In genomic region chr6:142947702-142948480, GRCh38 we compare ENCODE assay signal across 8 cellular contexts. TPM values are rescaled to one million over a fixed set of nuclear protein-coding genes. Genes with fewer than 3 reads are reported as not detected.
DNase-seq lines count a peak whose midpoint lies in the region; ATAC-seq and TF ChIP-seq lines count a peak whose summit lies in the region.

No MANE protein-coding gene starts in this region.

- peaks cover 14% of the 10 kb centered on the region for H3K4me1 Mint-ChIP-seq in activated T-helper 17 cell treated with anti-CD3 and anti-CD28 coated beads, Interleukin-2, amount 50 U/mL, for 72 hours
- peaks cover 36% of the 10 kb centered on the region for H3K4me1 Mint-ChIP-seq in stimulated activated memory B cell treated with anti-CD40 and anti-IgM and Interleukin-4, amounts not matched to agents 10 μg/mL and 1 μg/mL and 100 μg/mL, for 72 hours

- peak; percentile 21 for ATAC-seq in GM19463 (IDR thresholded peaks at IDR 0.05; ENCODE audit: unreplicated experiment)
- ATAC-seq in HG03460 (IDR thresholded peaks at IDR 0.05; ENCODE audit: unreplicated experiment) = peak; percentile 26
- peak; percentile 18 for ATAC-seq in activated T-helper 17 cell treated with anti-CD3 and anti-CD28 coated beads, Interleukin-2, amount 50 U/mL, for 72 hours (replicated peaks)
- ATAC-seq in stimulated activated memory B cell treated with anti-CD40 and anti-IgM and Interleukin-4, amounts not matched to agents 10 μg/mL and 1 μg/mL and 100 μg/mL, for 72 hours = no peak

- TF ChIP-seq CTCF in BE2C (IDR thresholded peaks at IDR 0.05; ENCODE audit: low read depth, low read length) = no peak

- H3K27ac Mint-ChIP-seq in activated T-helper 17 cell treated with anti-CD3 and anti-CD28 coated beads, Interleukin-2, amount 50 U/mL, for 72 hours = peak overlapping the region; percentile 100
- peak overlapping the region; percentile 92 for H3K27ac Mint-ChIP-seq in stimulated activated memory B cell treated with anti-CD40 and anti-IgM and Interleukin-4, amounts not matched to agents 10 μg/mL and 1 μg/mL and 100 μg/mL, for 72 hours

- H3K4me3 Mint-ChIP-seq in activated T-helper 17 cell treated with anti-CD3 and anti-CD28 coated beads, Interleukin-2, amount 50 U/mL, for 72 hours = peak overlapping the region; percentile 90
- peak overlapping the region; percentile 84 for H3K4me3 Mint-ChIP-seq in stimulated activated memory B cell treated with anti-CD40 and anti-IgM and Interleukin-4, amounts not matched to agents 10 μg/mL and 1 μg/mL and 100 μg/mL, for 72 hours

- no peaks in the 10 kb centered on the region for H3K36me3 ChIP-seq in ES-I3 (ENCODE audit: insufficient read depth, low read length)
- no peaks in the 10 kb centered on the region for H3K36me3 ChIP-seq in iPS DF 6.9 (ENCODE audit: control insufficient read depth, insufficient read depth, low read length)
- no peaks in the 10 kb centered on the region for H3K36me3 ChIP-seq in BE2C

- H3K4me1 ChIP-seq in ES-I3 (ENCODE audit: insufficient read depth, low read length) (0 out of 2 replicates have a peak, but pooled peaks cover 5% of the 10 kb centered on the region), iPS DF 6.9 (ENCODE audit: control insufficient read depth, insufficient read depth, low read length) (no peaks in the 10 kb centered on the region), BE2C (no peaks in the 10 kb centered on the region; the same call in 1 of the 2 replicates)

- WGBS in iPS DF 6.9 (ENCODE audit: insufficient coverage, insufficient read length) = no CpG with 5 or more reads among the region's 13 CpGs

- H3K27ac ChIP-seq in iPS DF 6.9 (ENCODE audit: low read length) = no peak overlapping the region

- H3K9me3 ChIP-seq in ES-I3 (ENCODE audit: control insufficient read depth, insufficient read depth, low read length) (no peaks in the 10 kb centered on the region), iPS DF 6.9 (ENCODE audit: control insufficient read depth, insufficient read depth, low read length) (no peaks in the 10 kb centered on the region), BE2C (no peaks in the 10 kb centered on the region)

- no peaks in the 10 kb centered on the region for H3K9me3 Mint-ChIP-seq in activated T-helper 17 cell treated with anti-CD3 and anti-CD28 coated beads, Interleukin-2, amount 50 U/mL, for 72 hours
- H3K9me3 Mint-ChIP-seq in stimulated activated memory B cell treated with anti-CD40 and anti-IgM and Interleukin-4, amounts not matched to agents 10 μg/mL and 1 μg/mL and 100 μg/mL, for 72 hours = no peaks in the 10 kb centered on the region

- H3K4me3 ChIP-seq in iPS DF 6.9 (ENCODE audit: low read length) = peak overlapping the region; percentile 91; the same call in 1 of the 2 replicates
- no peak overlapping the region for H3K4me3 ChIP-seq in BE2C (ENCODE audit: low read depth, low read length)

- peaks cover 34% of the 10 kb centered on the region for H3K36me3 Mint-ChIP-seq in activated T-helper 17 cell treated with anti-CD3 and anti-CD28 coated beads, Interleukin-2, amount 50 U/mL, for 72 hours (ENCODE audit: low read depth)
- no peaks in the 10 kb centered on the region for H3K36me3 Mint-ChIP-seq in stimulated activated memory B cell treated with anti-CD40 and anti-IgM and Interleukin-4, amounts not matched to agents 10 μg/mL and 1 μg/mL and 100 μg/mL, for 72 hours

- peak overlapping the region; percentile 96 for H3K9ac ChIP-seq in ES-I3 (ENCODE audit: low read depth, low read length)

- no peaks in the 10 kb centered on the region for H3K27me3 Mint-ChIP-seq in activated T-helper 17 cell treated with anti-CD3 and anti-CD28 coated beads, Interleukin-2, amount 50 U/mL, for 72 hours
- H3K27me3 Mint-ChIP-seq in stimulated activated memory B cell treated with anti-CD40 and anti-IgM and Interleukin-4, amounts not matched to agents 10 μg/mL and 1 μg/mL and 100 μg/mL, for 72 hours = no peaks in the 10 kb centered on the region

- H3K27me3 ChIP-seq in iPS DF 6.9 (ENCODE audit: control insufficient read depth, insufficient read depth, low read length) (no peaks in the 10 kb centered on the region), BE2C (peaks cover 63% of the 10 kb centered on the region)

- DNase-seq in iPS DF 6.9 (ENCODE audit: low read depth, low spot score) (no peak), BE2C (no peak), NCI-H1092 treated with DMSO at 0.1 percent for 48 hours (lab: John Stamatoyannopoulos, UW) (no peak)

RNA-seq across cellular contexts. Expression of gene HIVEP2, which starts 2.9 kb away (rescaled TPM):
- total RNA-seq in activated T-helper 17 cell treated with anti-CD3 and anti-CD28 coated beads, Interleukin-2, amount 50 U/mL, for 72 hours = 10 to 100 TPM; 33.0 to 53.5 TPM
- polyA plus RNA-seq in BE2C (2012; ENCODE audit: insufficient read depth, insufficient read length, low read depth) = 0.51 TPM
